8 cellular contexts compared by ENCODE assay signal in the genomic region with DNA sequence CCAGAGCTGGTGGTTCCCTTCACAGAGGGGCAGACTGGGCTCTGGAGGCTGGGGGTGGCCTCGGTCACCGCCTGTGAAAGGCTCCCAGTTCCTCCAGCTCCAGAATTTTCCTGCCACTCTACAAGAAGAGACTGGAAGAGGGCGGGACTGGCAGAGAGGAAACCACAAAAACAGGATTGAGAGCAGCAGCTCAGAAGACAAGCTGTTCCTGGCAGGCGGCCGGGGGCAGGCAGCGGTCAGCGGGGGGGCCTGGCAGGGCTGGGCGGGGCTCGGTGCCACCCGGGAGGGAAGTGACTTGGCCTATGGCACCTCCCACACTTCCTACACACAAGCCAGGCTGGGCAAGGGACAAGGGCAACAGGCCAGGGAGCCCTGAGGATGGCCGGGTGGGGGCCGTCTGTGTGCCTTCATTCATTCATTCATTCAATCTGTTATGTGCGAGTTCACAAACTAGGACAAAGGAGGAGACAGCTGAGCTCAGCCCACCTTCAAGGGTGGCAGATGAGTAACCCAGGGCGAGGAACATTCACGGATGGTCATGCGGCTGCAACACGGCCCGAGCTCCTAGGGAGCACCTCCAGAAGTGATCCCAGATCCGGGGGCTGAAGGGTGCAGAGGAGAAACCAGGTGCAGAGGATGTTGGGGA. TPM values are rescaled to one million over a fixed set of nuclear protein-coding genes. Genes with fewer than 3 reads are reported as not detected.
DNase-seq lines count a peak whose midpoint lies in the region; ATAC-seq and TF ChIP-seq lines count a peak whose summit lies in the region.

No MANE protein-coding gene starts in this region.

- DNase-seq in AML-193 (lab: John Stamatoyannopoulos, UW) = peak; percentile 78 to 82
- DNase-seq in NOMO-1 treated with dmso at 0.1 percent for 144 hours (lab: John Stamatoyannopoulos, UW; ENCODE audit: unreplicated experiment) = peak; percentile 52
- peak; percentile 72 for DNase-seq in amniotic stem cell (lab: John Stamatoyannopoulos, UW)
- DNase-seq in cardiac septum (ENCODE audit: low spot score) = peak; percentile 98
- peak; percentile 94 for DNase-seq in pons (ENCODE audit: low spot score)

- intact Hi-C loops in cardiac septum (cut with DNase I) = loop anchor here (2.0 kb wide), 1 partner anchor 28 kb away; no protein-coding TSS in a partner anchor

- H3K4me3 ChIP-seq in HEK293 (ENCODE audit: low read depth, low read length) = no peak overlapping the region

- no peak for TF ChIP-seq CTCF in HEK293 (tag by site-specific recombination; IDR thresholded peaks at IDR 0.05)

- no peak overlapping the region; the same call in 1 of the 2 replicates for H3K27ac ChIP-seq in HEK293 (ENCODE audit: extremely low read depth, low read depth, low read length)

- no peaks in the 10 kb centered on the region for H3K9me3 ChIP-seq in HEK293 (ENCODE audit: control insufficient read depth, insufficient read depth, low read depth, low read length)

- CTCF ChIA-PET in HEK293 (lab: Yijun Ruan, JAX) = interaction anchor here (1.6 kb wide), 1 partner anchor 12 kb away, joined by 6 read pairs; no protein-coding TSS in a partner anchor

- POLR2A ChIA-PET in HEK293 (lab: Yijun Ruan, JAX) = interaction anchor here (0.8 to 2.1 kb wide), 4 partner anchors 8 to 19 kb away, joined by 3 to 11 read pairs (median 4); no protein-coding TSS in a partner anchor

- ATAC-seq in HG02623 (IDR thresholded peaks at IDR 0.05; ENCODE audit: unreplicated experiment) = no peak
- ATAC-seq in HG03045 (IDR thresholded peaks at IDR 0.05; ENCODE audit: unreplicated experiment) = no peak

- no peaks in the 10 kb centered on the region for H3K36me3 ChIP-seq in HEK293 (ENCODE audit: control insufficient read depth in 2 of 2, insufficient read depth in 1 of 2, low read length in 2 of 2)

- peaks cover 2% of the 10 kb centered on the region; the same call in 1 of the 2 replicates for H3K4me1 ChIP-seq in HEK293 (ENCODE audit: control insufficient read depth, insufficient read depth, low read length)

TF ChIP-seq in HEK293, 187 proteins besides CTCF, POLR2A, EP300 and RAD21:
- TF ChIP-seq ZNF211 (tag by site-specific recombination; IDR thresholded peaks at IDR 0.05; ENCODE audit: low read depth) (no peak), FEZF1 (tag by site-specific recombination; IDR thresholded peaks at IDR 0.05) (no peak), ZNF548 (tag by site-specific recombination; IDR thresholded peaks at IDR 0.05) (no peak), ZNF621 (tag by site-specific recombination; IDR thresholded peaks at IDR 0.05) (no peak), ZNF24 (tag by site-specific recombination; IDR thresholded peaks at IDR 0.05) (peak; percentile 98), SETDB1 (IDR thresholded peaks at IDR 0.05; ENCODE audit: insufficient read length, low read length) (no peak), KLF1 (tag by site-specific recombination; IDR thresholded peaks at IDR 0.05) (peak; percentile 77), KLF8 (tag by site-specific recombination; IDR thresholded peaks at IDR 0.05) (peak; percentile 22; the same call in 1 of the 2 replicates), ZNF600 (tag by site-specific recombination; IDR thresholded peaks at IDR 0.05) (0 out of 2 replicates have a peak, but pooled peaks have one; percentile 34), ZBTB48 (tag by site-specific recombination; IDR thresholded peaks at IDR 0.05) (peak; percentile 28; the same call in 1 of the 2 replicates), ZIC2 (tag by site-specific recombination; IDR thresholded peaks at IDR 0.05) (peak; percentile 82), ZSCAN23 (tag by site-specific recombination; IDR thresholded peaks at IDR 0.05) (no peak), ZNF248 (tag by site-specific recombination; IDR thresholded peaks at IDR 0.05) (no peak), GLIS2 (tag by site-specific recombination; IDR thresholded peaks at IDR 0.05) (peak; percentile 55), ZNF341 (tag by site-specific recombination; IDR thresholded peaks at IDR 0.05; ENCODE audit: low read depth) (peak; percentile 48; the same call in 1 of the 2 replicates), GLIS1 (tag by site-specific recombination; IDR thresholded peaks at IDR 0.05) (peak; percentile 92), ZNF335 (tag by site-specific recombination; conservative IDR thresholded peaks at IDR 0.05) (peak; percentile 98), SP7 (tag by site-specific recombination; IDR thresholded peaks at IDR 0.05) (peak; percentile 75), ZFHX2 (tag by site-specific recombination; conservative IDR thresholded peaks at IDR 0.05) (peak; percentile 8), SP2 (tag by site-specific recombination; IDR thresholded peaks at IDR 0.05) (peak; percentile 32), KLF9 (tag by site-specific recombination; IDR thresholded peaks at IDR 0.05; ENCODE audit: low read depth) (0 out of 2 replicates have a peak, but pooled peaks have one; percentile 31)
- TF ChIP-seq, protein P1, sequence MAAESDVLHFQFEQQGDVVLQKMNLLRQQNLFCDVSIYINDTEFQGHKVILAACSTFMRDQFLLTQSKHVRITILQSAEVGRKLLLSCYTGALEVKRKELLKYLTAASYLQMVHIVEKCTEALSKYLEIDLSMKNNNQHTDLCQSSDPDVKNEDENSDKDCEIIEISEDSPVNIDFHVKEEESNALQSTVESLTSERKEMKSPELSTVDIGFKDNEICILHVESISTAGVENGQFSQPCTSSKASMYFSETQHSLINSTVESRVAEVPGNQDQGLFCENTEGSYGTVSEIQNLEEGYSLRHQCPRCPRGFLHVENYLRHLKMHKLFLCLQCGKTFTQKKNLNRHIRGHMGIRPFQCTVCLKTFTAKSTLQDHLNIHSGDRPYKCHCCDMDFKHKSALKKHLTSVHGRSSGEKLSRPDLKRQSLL (tag by site-specific recombination; IDR thresholded peaks at IDR 0.05) = peak; percentile 83
- TF ChIP-seq, protein P2, sequence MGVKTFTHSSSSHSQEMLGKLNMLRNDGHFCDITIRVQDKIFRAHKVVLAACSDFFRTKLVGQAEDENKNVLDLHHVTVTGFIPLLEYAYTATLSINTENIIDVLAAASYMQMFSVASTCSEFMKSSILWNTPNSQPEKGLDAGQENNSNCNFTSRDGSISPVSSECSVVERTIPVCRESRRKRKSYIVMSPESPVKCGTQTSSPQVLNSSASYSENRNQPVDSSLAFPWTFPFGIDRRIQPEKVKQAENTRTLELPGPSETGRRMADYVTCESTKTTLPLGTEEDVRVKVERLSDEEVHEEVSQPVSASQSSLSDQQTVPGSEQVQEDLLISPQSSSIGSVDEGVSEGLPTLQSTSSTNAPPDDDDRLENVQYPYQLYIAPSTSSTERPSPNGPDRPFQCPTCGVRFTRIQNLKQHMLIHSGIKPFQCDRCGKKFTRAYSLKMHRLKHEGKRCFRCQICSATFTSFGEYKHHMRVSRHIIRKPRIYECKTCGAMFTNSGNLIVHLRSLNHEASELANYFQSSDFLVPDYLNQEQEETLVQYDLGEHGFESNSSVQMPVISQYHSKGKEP (tag by site-specific recombination; IDR thresholded peaks at IDR 0.05) = 0 out of 2 replicates have a peak, but pooled peaks have one; percentile 12
- TF ChIP-seq, protein P3, sequence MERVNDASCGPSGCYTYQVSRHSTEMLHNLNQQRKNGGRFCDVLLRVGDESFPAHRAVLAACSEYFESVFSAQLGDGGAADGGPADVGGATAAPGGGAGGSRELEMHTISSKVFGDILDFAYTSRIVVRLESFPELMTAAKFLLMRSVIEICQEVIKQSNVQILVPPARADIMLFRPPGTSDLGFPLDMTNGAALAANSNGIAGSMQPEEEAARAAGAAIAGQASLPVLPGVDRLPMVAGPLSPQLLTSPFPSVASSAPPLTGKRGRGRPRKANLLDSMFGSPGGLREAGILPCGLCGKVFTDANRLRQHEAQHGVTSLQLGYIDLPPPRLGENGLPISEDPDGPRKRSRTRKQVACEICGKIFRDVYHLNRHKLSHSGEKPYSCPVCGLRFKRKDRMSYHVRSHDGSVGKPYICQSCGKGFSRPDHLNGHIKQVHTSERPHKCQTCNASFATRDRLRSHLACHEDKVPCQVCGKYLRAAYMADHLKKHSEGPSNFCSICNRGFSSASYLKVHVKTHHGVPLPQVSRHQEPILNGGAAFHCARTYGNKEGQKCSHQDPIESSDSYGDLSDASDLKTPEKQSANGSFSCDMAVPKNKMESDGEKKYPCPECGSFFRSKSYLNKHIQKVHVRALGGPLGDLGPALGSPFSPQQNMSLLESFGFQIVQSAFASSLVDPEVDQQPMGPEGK (tag by site-specific recombination; IDR thresholded peaks at IDR 0.05) = peak; percentile 84

RNA-seq across cellular contexts. Expression of a gene that starts 16.9 kb away (rescaled TPM):
- total RNA-seq in cardiac septum = 60.5 TPM

RNA-seq across cellular contexts. Expression of a gene that starts 18.6 kb away (rescaled TPM):
- total RNA-seq in cardiac septum = 122 TPM
